Comparison of ENCODE assay signal across 19 cellular contexts in genomic region chr5:91176288-91177016, GRCh38.
DNase-seq lines count a peak whose midpoint lies in the region; ATAC-seq, FAIRE-seq and TF ChIP-seq lines count a peak whose summit lies in the region.
"Had no signal": no experiment of that assay in that cellular context is flagged by ENCODE, and none has a peak within 500 bp of the region (broad histone marks: within the 10 kb centered on the region; RNA-seq: fewer than 3 reads in every experiment).

No MANE protein-coding gene starts in this region.

- no peak for TF ChIP-seq CTCF in A549 (IDR thresholded peaks at IDR 0.05)
- TF ChIP-seq CTCF in OCI-LY7 (conservative IDR thresholded peaks at IDR 0.05; ENCODE audit: low read length), result no peak
- TF ChIP-seq CTCF in adrenal gland (IDR thresholded peaks at IDR 0.05), result no peak
- no peak for TF ChIP-seq CTCF in upper lobe of right lung (IDR thresholded peaks at IDR 0.05)

- no peaks in the 10 kb centered on the region for H3K79me2 ChIP-seq in OCI-LY7 (ENCODE audit: insufficient read depth, low read depth, low read length)

- FAIRE-seq in A549 (lab: Jason Lieb, UNC), result peak; percentile 13

- H3K9me3 Mint-ChIP-seq in stimulated activated memory B cell treated with anti-CD40 and anti-IgM and Interleukin-4, amounts not matched to agents 10 μg/mL and 1 μg/mL and 100 μg/mL, for 72 hours, result peaks cover 2% of the 10 kb centered on the region
- H3K9me3 Mint-ChIP-seq: activated T-helper 17 cell treated with anti-CD3 and anti-CD28 coated beads, Interleukin-2, amount 50 U/mL, for 72 hours; memory B cell; neural progenitor cell had no signal

- H3K4me1 Mint-ChIP-seq in stimulated activated memory B cell treated with anti-CD40 and anti-IgM and Interleukin-4, amounts not matched to agents 10 μg/mL and 1 μg/mL and 100 μg/mL, for 72 hours, result peaks cover 14% of the 10 kb centered on the region

- ATAC-seq in A549 (peak in 1 of 2 experiments; percentile 89; a peak in 3 of 6 replicates), left ventricle myocardium superior (peak; percentile 75), upper lobe of right lung (no peak)
- ATAC-seq in stimulated activated memory B cell treated with anti-CD40 and anti-IgM and Interleukin-4, amounts not matched to agents 10 μg/mL and 1 μg/mL and 100 μg/mL, for 72 hours, result no peak
- ATAC-seq: activated CD8-positive, alpha-beta T cell treated with anti-CD3 and anti-CD28 coated beads, Interleukin-2, amount 10 ng/mL, durations not matched to agents 7 days and 5 days had no signal

- no peak for TF ChIP-seq POLR2A in A549 (IDR thresholded peaks at IDR 0.05; ENCODE audit: low read length)
- no peak for TF ChIP-seq POLR2A in adrenal gland (IDR thresholded peaks at IDR 0.05)

- intact Hi-C loops in OCI-LY7 (cut with micrococcal nuclease; ENCODE audit: unreplicated experiment), result no loop called here
- intact Hi-C loops in left ventricle myocardium superior (cut with micrococcal nuclease), result no loop called here
- intact Hi-C loops in adrenal gland (cut with DNase I), result no loop called here
- intact Hi-C loops in upper lobe of right lung (cut with DNase I), result no loop called here

- no peak for TF ChIP-seq RAD21 in A549 (conservative IDR thresholded peaks at IDR 0.05 in 1 of 2, IDR thresholded peaks at IDR 0.05 in 1 of 2)

- 73% methylated on average over 6 of the region's 6 CpGs for WGBS in A549 (ENCODE audit: missing lambda C conversion rate)
- 62 to 76% (median 70%) methylated on average over 6 of the region's 6 CpGs for WGBS in adrenal gland, 4 donors

- peak overlapping the region; percentile 38 for H3K4me2 ChIP-seq in A549
- H3K4me2 ChIP-seq in OCI-LY7 (ENCODE audit: low read length), result peak overlapping the region; percentile 17
- H3K4me2 ChIP-seq: neural progenitor cell had no signal

- peak overlapping the region; percentile 51; the same call in 1 of the 2 replicates for H2AFZ ChIP-seq in OCI-LY7 (ENCODE audit: low read length)
- H2AFZ ChIP-seq: neural progenitor cell had no signal

- H3K4me1 ChIP-seq in A549 (peaks cover 12% of the 10 kb centered on the region), OCI-LY7 (ENCODE audit: insufficient read depth, low read length, poor library complexity, severe bottlenecking) (peaks cover 14% of the 10 kb centered on the region), adrenal gland (replicated peaks in 1 of 2) (no peaks in the 10 kb centered on the region), upper lobe of right lung (no peaks in the 10 kb centered on the region)

- no peak overlapping the region for H3K27ac Mint-ChIP-seq in stimulated activated memory B cell treated with anti-CD40 and anti-IgM and Interleukin-4, amounts not matched to agents 10 μg/mL and 1 μg/mL and 100 μg/mL, for 72 hours
- H3K27ac Mint-ChIP-seq: activated CD8-positive, alpha-beta T cell treated with anti-CD3 and anti-CD28 coated beads, Interleukin-2, amount 10 ng/mL, durations not matched to agents 7 days and 5 days; activated T-helper 17 cell treated with anti-CD3 and anti-CD28 coated beads, Interleukin-2, amount 50 U/mL, for 72 hours; B cell; memory B cell; neural progenitor cell had no signal

- H3K36me3 ChIP-seq in OCI-LY7 (ENCODE audit: insufficient read depth, low read length), result no peaks in the 10 kb centered on the region
- no peaks in the 10 kb centered on the region for H3K36me3 ChIP-seq in adrenal gland (replicated peaks in 1 of 2)
- H3K36me3 ChIP-seq in upper lobe of right lung, result no peaks in the 10 kb centered on the region
- H3K36me3 ChIP-seq: ascending aorta, neural progenitor cell, sigmoid colon, tibial artery had no signal

- H3K27me3 ChIP-seq in adrenal gland (no peaks in the 10 kb centered on the region), upper lobe of right lung (no peaks in the 10 kb centered on the region)
- H3K27me3 ChIP-seq: ascending aorta, neural progenitor cell, sigmoid colon, tibial artery had no signal

- peaks cover 9% of the 10 kb centered on the region for H3K27me3 Mint-ChIP-seq in stimulated activated memory B cell treated with anti-CD40 and anti-IgM and Interleukin-4, amounts not matched to agents 10 μg/mL and 1 μg/mL and 100 μg/mL, for 72 hours

- H3K36me3 Mint-ChIP-seq in stimulated activated memory B cell treated with anti-CD40 and anti-IgM and Interleukin-4, amounts not matched to agents 10 μg/mL and 1 μg/mL and 100 μg/mL, for 72 hours, result no peaks in the 10 kb centered on the region
- H3K36me3 Mint-ChIP-seq: memory B cell, neural progenitor cell had no signal

- no peak for TF ChIP-seq EP300 in A549 (IDR thresholded peaks at IDR 0.05)

- H3K9me2 ChIP-seq in OCI-LY7 (ENCODE audit: insufficient read depth, low read length), result no peaks in the 10 kb centered on the region

- CTCF ChIA-PET in A549 (lab: Yijun Ruan, JAX) (interaction anchor here (1.6 kb wide), 1 partner anchor 208 kb away, joined by 6 read pairs; no protein-coding TSS in a partner anchor), OCI-LY7 (lab: Charles Lee; ENCODE audit: unreplicated experiment) (no interaction called here)

- no TSS peak for BruUV-seq in OCI-LY7 (replicated peaks; lab: Mats Ljungman, UMichigan)

- no peaks in the 10 kb centered on the region for H3K9me3 ChIP-seq in A549
- no peaks in the 10 kb centered on the region for H3K9me3 ChIP-seq in OCI-LY7 (ENCODE audit: low read length)
- H3K9me3 ChIP-seq in adrenal gland (replicated peaks in 1 of 3), result no peaks in the 10 kb centered on the region
- no peaks in the 10 kb centered on the region for H3K9me3 ChIP-seq in upper lobe of right lung
- H3K9me3 ChIP-seq: ascending aorta, sigmoid colon, tibial artery had no signal

- POLR2A ChIA-PET in A549 (lab: Yijun Ruan, JAX) (no interaction called here), OCI-LY7 (lab: Charles Lee) (no interaction called here)

- no peaks in the 10 kb centered on the region for H4K20me1 ChIP-seq in OCI-LY7 (ENCODE audit: insufficient read depth, low read length)

- H3K4me3 ChIP-seq in A549 (no peak overlapping the region), OCI-LY7 (ENCODE audit: low read depth, low read length, poor library complexity, severe bottlenecking) (no peak overlapping the region), adrenal gland (no peak overlapping the region), upper lobe of right lung (no peak overlapping the region)
- H3K4me3 ChIP-seq: ascending aorta, neural progenitor cell, sigmoid colon, tibial artery had no signal

- DNase-seq in A549 (ENCODE audit: low read depth in 1 of 2, low spot score in 1 of 2), result no peak
- DNase-seq in EH (ENCODE audit: low read depth), result peak; percentile 42
- no peak for DNase-seq in OCI-LY7 (ENCODE audit: low spot score)
- DNase-seq in left ventricle myocardium superior, result no peak
- no peak for DNase-seq in stimulated activated CD4-positive, alpha-beta T cell treated with anti-CD3 and anti-CD28 coated beads, Interleukin-1b, Interleukin-23, amount 100 ng/mL, for 48 hours
- DNase-seq in adrenal gland, result no peak
- DNase-seq in upper lobe of right lung, result no peak
- DNase-seq: activated CD8-positive, alpha-beta T cell treated with anti-CD3 and anti-CD28 coated beads, Interleukin-2, amount 10 ng/mL, durations not matched to agents 7 days and 5 days; NCI-H1048; NCI-H2227 treated with DMSO at 0.1 percent for 48 hours; sigmoid colon; stimulated activated CD4-positive, alpha-beta T cell treated with anti-CD3 and anti-CD28 coated beads, Interleukin-4, amount 100 ng/mL, for 24 hours; tibial artery had no signal

- H3K4me3 Mint-ChIP-seq in stimulated activated memory B cell treated with anti-CD40 and anti-IgM and Interleukin-4, amounts not matched to agents 10 μg/mL and 1 μg/mL and 100 μg/mL, for 72 hours, result no peak overlapping the region
- H3K4me3 Mint-ChIP-seq: activated CD8-positive, alpha-beta T cell treated with anti-CD3 and anti-CD28 coated beads, Interleukin-2, amount 10 ng/mL, durations not matched to agents 7 days and 5 days; activated T-helper 17 cell treated with anti-CD3 and anti-CD28 coated beads, Interleukin-2, amount 50 U/mL, for 72 hours; B cell; memory B cell; neural progenitor cell had no signal

- H3K27ac ChIP-seq in A549, result peak overlapping the region in 1 of 2 experiments; percentile 32; a peak in 1 of 6 replicates
- no peak overlapping the region for H3K27ac ChIP-seq in OCI-LY7 (ENCODE audit: low read depth, low read length, poor library complexity, severe bottlenecking)
- H3K27ac ChIP-seq in adrenal gland, result no peak overlapping the region
- no peak overlapping the region for H3K27ac ChIP-seq in upper lobe of right lung
- H3K27ac ChIP-seq: ascending aorta, neural progenitor cell, tibial artery had no signal

TF ChIP-seq in A549, 52 proteins besides CTCF, POLR2A, EP300 and RAD21:
- TF ChIP-seq MAX (IDR thresholded peaks at IDR 0.05), result no peak
- no peak for TF ChIP-seq JUN (IDR thresholded peaks at IDR 0.05)
- no peak for TF ChIP-seq ATOH8 (CRISPR knock-in tag; IDR thresholded peaks at IDR 0.05; ENCODE audit: low read depth)
- no peak for TF ChIP-seq ZFP36 (IDR thresholded peaks at IDR 0.05; ENCODE audit: borderline replicate concordance, partially characterized antibody)
TF ChIP-seq in A549: peak in this region for 0.
